27 cellular contexts compared by ENCODE assay signal in genomic region chr1:230087722-230088115, GRCh38. TPM values are rescaled to one million over a fixed set of nuclear protein-coding genes. Genes with fewer than 3 reads are reported as not detected.
DNase-seq lines count a peak whose midpoint lies in the region; ATAC-seq and TF ChIP-seq lines count a peak whose summit lies in the region.
"Had no signal": no experiment of that assay in that cellular context is flagged by ENCODE, and none has a peak within 500 bp of the region (broad histone marks: within the 10 kb centered on the region; RNA-seq: fewer than 3 reads in every experiment).

No MANE protein-coding gene starts in this region.

- ATAC-seq in gastroesophageal sphincter (no peak), thoracic aorta (ENCODE audit: insufficient number of reproducible peaks, low FRiP score, low read depth) (no peak), HG03378 (IDR thresholded peaks at IDR 0.05; ENCODE audit: unreplicated experiment) (no peak)
- ATAC-seq: activated T-helper 17 cell treated with anti-CD3 and anti-CD28 coated beads, Interleukin-2, amount 50 U/mL, for 72 hours; natural killer cell; right cardiac atrium; stimulated activated naive CD8-positive, alpha-beta T cell treated with anti-CD3 and anti-CD28 coated beads, Interleukin-15, Interleukin-2, amounts not matched to agents 100 U/mL and 50 U/mL, for 24 hours had no signal

- no peak overlapping the region for H3K9ac ChIP-seq in GM23248

- peaks cover 33% of the 10 kb centered on the region for H3K36me3 Mint-ChIP-seq in activated CD4-positive, alpha-beta memory T cell treated with anti-CD3 and anti-CD28 coated beads for 36 hours
- H3K36me3 Mint-ChIP-seq: natural killer cell had no signal

- H3K27ac Mint-ChIP-seq in activated CD4-positive, alpha-beta memory T cell treated with anti-CD3 and anti-CD28 coated beads for 36 hours, result no peak overlapping the region
- H3K27ac Mint-ChIP-seq: activated naive CD8-positive, alpha-beta T cell treated with anti-CD3 and anti-CD28 coated beads, Interleukin-2, amount 10 ng/mL, durations not matched to agents 7 days and 5 days; activated T-helper 17 cell treated with anti-CD3 and anti-CD28 coated beads, Interleukin-2, amount 50 U/mL, for 72 hours; T-helper 2 cell treated with Interferon-gamma antibody and Interleukin-4, amounts not matched to agents 5 μg/mL and 100 μg/mL, for 36 hours had no signal

- no peaks in the 10 kb centered on the region for H4K20me1 ChIP-seq in GM23248 (ENCODE audit: insufficient read depth)

- no peaks in the 10 kb centered on the region for H3K9me2 ChIP-seq in GM23248 (ENCODE audit: insufficient read depth)

- WGBS in GM23248 (ENCODE audit: low coverage in 1 of 2, low lambda C conversion rate in 2 of 2, missing lambda C conversion rate in 2 of 2), 2 experiments, result 42 to 49% methylated on average over 3 of the region's 3 CpGs
- WGBS in gastroesophageal sphincter (ENCODE audit: low coverage in 1 of 2), 2 donors, result 33 to 50% methylated on average over 3 of the region's 3 CpGs

- H3K79me2 ChIP-seq in GM23248 (ENCODE audit: insufficient read depth), result peaks cover 90% of the 10 kb centered on the region

- CTCF ChIA-PET in RWPE1 (lab: Yijun Ruan, JAX), result interaction anchor here (0.6 to 1.1 kb wide), 4 partner anchors 105 to 373 kb away, joined by 3 to 4 read pairs (median 4); no protein-coding TSS in a partner anchor
- CTCF ChIA-PET in activated CD4-positive, alpha-beta memory T cell treated with anti-CD3 and anti-CD28 coated beads for 36 hours (lab: Charles Lee), result interaction anchor here (1.3 kb wide), 1 partner anchor 16 kb away, joined by 3 read pairs; no protein-coding TSS in a partner anchor

- peak overlapping the region; percentile 33 for H3K27ac ChIP-seq in GM23248
- H3K27ac ChIP-seq in RWPE1, result peak overlapping the region; percentile 100
- H3K27ac ChIP-seq in gastroesophageal sphincter, result peak overlapping the region in 3 of 4 donors; percentile 83 to 85 (median 84)
- H3K27ac ChIP-seq in thoracic aorta, result peak overlapping the region; percentile 94 to 97
- H3K27ac ChIP-seq in substantia nigra (ENCODE audit: low read depth, low read length, poor library complexity, severe bottlenecking), result no peak overlapping the region
- H3K27ac ChIP-seq: SK-N-MC had no signal

- POLR2A ChIA-PET in RWPE1 (lab: Yijun Ruan, JAX; ENCODE audit: low non-redundant PET), result no interaction called here
- POLR2A ChIA-PET in activated CD4-positive, alpha-beta memory T cell treated with anti-CD3 and anti-CD28 coated beads for 36 hours (lab: Charles Lee), result interaction anchor here (1.5 kb wide), 1 partner anchor 17 kb away, joined by 8 read pairs; no protein-coding TSS in a partner anchor

- H3K9me3 Mint-ChIP-seq in activated CD4-positive, alpha-beta memory T cell treated with anti-CD3 and anti-CD28 coated beads for 36 hours, result peaks cover 8% of the 10 kb centered on the region

- intact Hi-C loops in activated CD4-positive, alpha-beta memory T cell treated with anti-CD3 and anti-CD28 coated beads for 36 hours (cut with micrococcal nuclease), result no loop called here

- H2AFZ ChIP-seq in GM23248, result no peak overlapping the region

- H3F3A ChIP-seq in GM23248 (ENCODE audit: insufficient read depth), result peaks cover 75% of the 10 kb centered on the region

- no peak for TF ChIP-seq POLR2A in gastroesophageal sphincter (IDR thresholded peaks at IDR 0.05)

- H3K4me2 ChIP-seq in GM23248 (ENCODE audit: unreplicated experiment), result peak overlapping the region; percentile 37

- H3K4me1 ChIP-seq in GM23248 (ENCODE audit: insufficient read depth) (peaks cover 86% of the 10 kb centered on the region), gastroesophageal sphincter (peaks cover 8 to 98% (median 28%) of the 10 kb centered on the region in 3 donors), thoracic aorta (ENCODE audit: control insufficient read depth in 1 of 2, low read depth in 2 of 2) (peaks cover 33 to 95% of the 10 kb centered on the region in 2 donors)

- H3K36me3 ChIP-seq in GM23248 (ENCODE audit: low read depth), result no peaks in the 10 kb centered on the region; the same call in 1 of the 2 replicates
- H3K36me3 ChIP-seq in gastroesophageal sphincter, result peaks cover 0 to 18% of the 10 kb centered on the region in 2 donors
- H3K36me3 ChIP-seq in thoracic aorta, result no peaks in the 10 kb centered on the region
- H3K36me3 ChIP-seq: pancreas, tibial nerve had no signal

- H3K27me3 ChIP-seq in GM23248 (replicated peaks; ENCODE audit: insufficient read depth) (no peaks in the 10 kb centered on the region), gastroesophageal sphincter (no peaks in the 10 kb centered on the region), thoracic aorta (replicated peaks; ENCODE audit: insufficient read depth) (no peaks in the 10 kb centered on the region)
- H3K27me3 ChIP-seq: pancreas, tibial nerve had no signal

- DNase-seq in GM23248 (peak; percentile 54), RWPE1 (ENCODE audit: low spot score) (no peak), thoracic aorta (ENCODE audit: low spot score) (no peak), substantia nigra (lab: John Stamatoyannopoulos, UW) (no peak)
- no peak for DNase-seq in activated CD4-positive, alpha-beta memory T cell treated with anti-CD3 and anti-CD28 coated beads for 36 hours
- DNase-seq: activated CD4-positive, alpha-beta T cell treated with anti-CD3 and anti-CD28 coated beads, Interleukin-2, amount 50 U/mL, for 1 hour; activated naive CD8-positive, alpha-beta T cell treated with anti-CD3 and anti-CD28 coated beads, Interleukin-2, amount 10 ng/mL, durations not matched to agents 7 days and 5 days; cerebellar nuclear complex; effector CD4-positive, alpha-beta T cell; erythroblast; foreskin melanocyte; HCEC 1CT; natural killer cell; NCI-H1092; NCI-H1930; NCI-H526 treated with DMSO at 0.1 percent for 48 hours; pancreas; RPMI8226; stimulated activated naive CD8-positive, alpha-beta T cell treated with anti-CD3 and anti-CD28 coated beads, Interleukin-15, Interleukin-2, amounts not matched to agents 100 U/mL and 50 U/mL, for 24 hours had no signal

- no peak for TF ChIP-seq CTCF in RWPE1 (conservative IDR thresholded peaks at IDR 0.05; ENCODE audit: low read depth)
- TF ChIP-seq CTCF in gastroesophageal sphincter (IDR thresholded peaks at IDR 0.05), result no peak
- TF ChIP-seq CTCF in thoracic aorta (IDR thresholded peaks at IDR 0.05), result no peak

- no peak for TF ChIP-seq EP300 in gastroesophageal sphincter (IDR thresholded peaks at IDR 0.05)

- H3K9me3 ChIP-seq in GM23248 (ENCODE audit: low read depth), result no peaks in the 10 kb centered on the region
- H3K9me3 ChIP-seq in gastroesophageal sphincter, result no peaks in the 10 kb centered on the region
- H3K9me3 ChIP-seq in thoracic aorta, result no peaks in the 10 kb centered on the region
- H3K9me3 ChIP-seq: pancreas, tibial nerve had no signal

- H3K27me3 Mint-ChIP-seq in activated CD4-positive, alpha-beta memory T cell treated with anti-CD3 and anti-CD28 coated beads for 36 hours, result peaks cover under 1% of the 10 kb centered on the region
- H3K27me3 Mint-ChIP-seq: activated naive CD8-positive, alpha-beta T cell treated with anti-CD3 and anti-CD28 coated beads, Interleukin-2, amount 10 ng/mL, durations not matched to agents 7 days and 5 days; activated T-helper 17 cell treated with anti-CD3 and anti-CD28 coated beads, Interleukin-2, amount 50 U/mL, for 72 hours had no signal

- no peak overlapping the region for H3K4me3 ChIP-seq in GM23248
- no peak overlapping the region for H3K4me3 ChIP-seq in gastroesophageal sphincter
- H3K4me3 ChIP-seq in thoracic aorta, result no peak overlapping the region
- H3K4me3 ChIP-seq: GM12878, pancreas, SK-N-MC, tibial nerve had no signal

- in situ Hi-C loops in GM23248 (cut with MboI), result no loop called here

- peaks cover 56% of the 10 kb centered on the region for H3K4me1 Mint-ChIP-seq in activated CD4-positive, alpha-beta memory T cell treated with anti-CD3 and anti-CD28 coated beads for 36 hours (ENCODE audit: low read depth)

- no peak overlapping the region for H3K4me3 Mint-ChIP-seq in activated CD4-positive, alpha-beta memory T cell treated with anti-CD3 and anti-CD28 coated beads for 36 hours
- H3K4me3 Mint-ChIP-seq: activated naive CD8-positive, alpha-beta T cell treated with anti-CD3 and anti-CD28 coated beads, Interleukin-2, amount 10 ng/mL, durations not matched to agents 7 days and 5 days; activated T-helper 17 cell treated with anti-CD3 and anti-CD28 coated beads, Interleukin-2, amount 50 U/mL, for 72 hours; natural killer cell; T-helper 2 cell treated with Interferon-gamma antibody and Interleukin-4, amounts not matched to agents 5 μg/mL and 100 μg/mL, for 36 hours had no signal

RNA-seq across cellular contexts. Expression of gene GALNT2, which starts 20.7 kb away (rescaled TPM):
- total RNA-seq in GM23248 (2014; rRNA removed; shearing (Covaris generic)), result 103 and 111 TPM in 2 replicates
- 121 and 124 TPM in 2 replicates for polyA plus RNA-seq in GM23248 (2016; fragmentation: Nextera tagmentation; extraction: Ambion mirVana)
- total RNA-seq in gastroesophageal sphincter, result 100 to 1,000 TPM in 3 of 4 donors, 10 to 100 TPM in 1; 95.3 to 160 (median 134) TPM
- total RNA-seq in thoracic aorta, result 100 to 1,000 TPM; 113 to 148 TPM
- 10 to 100 TPM; 49.5 to 51.0 TPM for total RNA-seq in activated CD4-positive, alpha-beta memory T cell treated with anti-CD3 and anti-CD28 coated beads for 36 hours
